Comparison of ENCODE assay signal across 1 cellular context in the genomic region with DNA sequence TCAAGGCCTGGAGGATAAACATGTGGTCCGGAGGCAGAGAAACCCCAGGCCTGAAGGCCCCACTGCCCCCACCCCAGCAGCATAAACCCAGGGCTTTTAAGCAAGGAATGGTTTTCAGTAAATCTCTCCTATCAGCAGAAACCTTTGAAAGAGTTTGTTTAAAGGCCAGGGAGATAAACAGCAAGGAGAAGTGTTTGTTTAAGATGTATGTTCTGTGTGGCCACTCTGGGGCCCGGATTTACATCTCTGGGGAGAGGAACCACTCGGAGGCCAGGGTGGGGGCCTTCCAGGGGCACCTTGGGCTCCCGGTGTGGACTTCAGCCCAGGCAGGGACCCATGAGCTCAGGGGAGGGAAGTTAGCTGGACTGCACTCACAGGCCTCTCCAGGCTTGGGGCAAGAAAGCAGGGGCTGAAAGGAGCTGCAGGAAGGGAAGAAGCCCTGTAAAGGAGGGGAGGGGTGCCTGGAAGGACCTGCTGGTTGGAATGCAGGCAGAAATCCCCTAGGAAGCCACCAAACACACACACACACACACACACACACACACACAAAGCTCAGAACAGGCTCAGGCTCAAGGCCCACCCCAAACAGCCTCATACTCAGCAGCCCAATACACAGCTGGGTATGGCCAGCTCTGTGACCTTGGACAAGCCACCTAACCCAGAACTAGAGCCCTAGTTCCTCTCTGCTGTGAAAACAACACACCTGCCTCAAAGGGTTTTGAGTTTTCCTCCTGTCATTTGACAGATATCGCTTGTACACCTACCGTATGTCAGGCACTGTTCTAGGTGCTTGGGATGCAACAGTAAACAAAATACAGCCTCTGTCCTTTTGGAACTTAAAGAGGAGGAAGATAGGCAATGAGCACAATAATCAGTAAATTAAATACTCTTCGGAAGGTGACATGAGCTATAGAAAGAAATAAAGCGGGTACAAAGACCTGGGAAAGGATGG.
A peak's percentile ranks its signal among the peaks of the same experiment; 100 is the strongest.
TF ChIP-seq lines count a peak whose summit lies in the region.

No MANE protein-coding gene starts in this region.

TF ChIP-seq in HepG2, 621 proteins besides CTCF, POLR2A, EP300 and RAD21 (continued from another document and continues in another):
- TF ChIP-seq ETS1 (CRISPR knock-in tag; IDR thresholded peaks at IDR 0.05) (no peak), NCOA2 (CRISPR knock-in tag; IDR thresholded peaks at IDR 0.05) (peak; percentile 92), TMF1 (CRISPR knock-in tag; IDR thresholded peaks at IDR 0.05; ENCODE audit: low read depth) (no peak), ZNF709 (CRISPR knock-in tag; IDR thresholded peaks at IDR 0.05) (peak; percentile 63; the same call in 1 of the 2 replicates), MZF1 (CRISPR knock-in tag; IDR thresholded peaks at IDR 0.05; ENCODE audit: borderline replicate concordance) (no peak), ZNF644 (CRISPR knock-in tag; IDR thresholded peaks at IDR 0.05; ENCODE audit: low read depth) (peak; percentile 48; the same call in 1 of the 2 replicates), RARG (CRISPR knock-in tag; IDR thresholded peaks at IDR 0.05; ENCODE audit: low read depth) (no peak), SETDB1 (CRISPR knock-in tag; IDR thresholded peaks at IDR 0.05; ENCODE audit: borderline replicate concordance) (no peak), HMG20B (CRISPR knock-in tag; conservative IDR thresholded peaks at IDR 0.05) (0 out of 2 replicates have a peak, but pooled peaks have one; percentile 65), TRAFD1 (CRISPR knock-in tag; IDR thresholded peaks at IDR 0.05; ENCODE audit: borderline replicate concordance) (no peak; the same call in 1 of the 2 replicates), ZNF891 (CRISPR knock-in tag; IDR thresholded peaks at IDR 0.05) (peak; percentile 49; the same call in 1 of the 2 replicates), NFE2L1 (CRISPR knock-in tag; IDR thresholded peaks at IDR 0.05; ENCODE audit: borderline replicate concordance) (no peak), TFDP1 (CRISPR knock-in tag; IDR thresholded peaks at IDR 0.05; ENCODE audit: borderline replicate concordance) (peak; percentile 11; the same call in 1 of the 2 replicates), SUZ12 (IDR thresholded peaks at IDR 0.05; ENCODE audit: low read depth, low read length) (no peak), JDP2 (CRISPR knock-in tag; IDR thresholded peaks at IDR 0.05; ENCODE audit: borderline replicate concordance) (no peak), ZNF207 (IDR thresholded peaks at IDR 0.05; ENCODE audit: borderline replicate concordance) (no peak), ZFP37 (CRISPR knock-in tag; IDR thresholded peaks at IDR 0.05; ENCODE audit: borderline replicate concordance) (no peak), ZBTB4 (CRISPR knock-in tag; IDR thresholded peaks at IDR 0.05; ENCODE audit: borderline replicate concordance) (no peak), HNRNPLL (IDR thresholded peaks at IDR 0.05; ENCODE audit: low read depth, low read length, poor library complexity, severe bottlenecking) (no peak), ZKSCAN1 (IDR thresholded peaks at IDR 0.05; ENCODE audit: low read length) (no peak; the same call in 1 of the 2 replicates), KLF15 (CRISPR knock-in tag; IDR thresholded peaks at IDR 0.05; ENCODE audit: borderline replicate concordance) (no peak), ZFP90 (CRISPR knock-in tag; IDR thresholded peaks at IDR 0.05; ENCODE audit: borderline replicate concordance) (no peak), PHF8 (CRISPR knock-in tag; IDR thresholded peaks at IDR 0.05) (peak; percentile 9; the same call in 1 of the 2 replicates), ZNF350 (CRISPR knock-in tag; IDR thresholded peaks at IDR 0.05; ENCODE audit: borderline replicate concordance, low read depth) (peak; percentile 85), ZNF292 (CRISPR knock-in tag; IDR thresholded peaks at IDR 0.05; ENCODE audit: borderline replicate concordance, low read depth) (peak; percentile 86)
- TF ChIP-seq, protein P1, sequence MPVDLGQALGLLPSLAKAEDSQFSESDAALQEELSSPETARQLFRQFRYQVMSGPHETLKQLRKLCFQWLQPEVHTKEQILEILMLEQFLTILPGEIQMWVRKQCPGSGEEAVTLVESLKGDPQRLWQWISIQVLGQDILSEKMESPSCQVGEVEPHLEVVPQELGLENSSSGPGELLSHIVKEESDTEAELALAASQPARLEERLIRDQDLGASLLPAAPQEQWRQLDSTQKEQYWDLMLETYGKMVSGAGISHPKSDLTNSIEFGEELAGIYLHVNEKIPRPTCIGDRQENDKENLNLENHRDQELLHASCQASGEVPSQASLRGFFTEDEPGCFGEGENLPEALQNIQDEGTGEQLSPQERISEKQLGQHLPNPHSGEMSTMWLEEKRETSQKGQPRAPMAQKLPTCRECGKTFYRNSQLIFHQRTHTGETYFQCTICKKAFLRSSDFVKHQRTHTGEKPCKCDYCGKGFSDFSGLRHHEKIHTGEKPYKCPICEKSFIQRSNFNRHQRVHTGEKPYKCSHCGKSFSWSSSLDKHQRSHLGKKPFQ (CRISPR knock-in tag; IDR thresholded peaks at IDR 0.05; ENCODE audit: insufficient replicate concordance) = no peak
- TF ChIP-seq, protein P2, sequence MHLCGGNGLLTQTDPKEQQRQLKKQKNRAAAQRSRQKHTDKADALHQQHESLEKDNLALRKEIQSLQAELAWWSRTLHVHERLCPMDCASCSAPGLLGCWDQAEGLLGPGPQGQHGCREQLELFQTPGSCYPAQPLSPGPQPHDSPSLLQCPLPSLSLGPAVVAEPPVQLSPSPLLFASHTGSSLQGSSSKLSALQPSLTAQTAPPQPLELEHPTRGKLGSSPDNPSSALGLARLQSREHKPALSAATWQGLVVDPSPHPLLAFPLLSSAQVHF (CRISPR knock-in tag; IDR thresholded peaks at IDR 0.05) = no peak
- TF ChIP-seq, protein P3, sequence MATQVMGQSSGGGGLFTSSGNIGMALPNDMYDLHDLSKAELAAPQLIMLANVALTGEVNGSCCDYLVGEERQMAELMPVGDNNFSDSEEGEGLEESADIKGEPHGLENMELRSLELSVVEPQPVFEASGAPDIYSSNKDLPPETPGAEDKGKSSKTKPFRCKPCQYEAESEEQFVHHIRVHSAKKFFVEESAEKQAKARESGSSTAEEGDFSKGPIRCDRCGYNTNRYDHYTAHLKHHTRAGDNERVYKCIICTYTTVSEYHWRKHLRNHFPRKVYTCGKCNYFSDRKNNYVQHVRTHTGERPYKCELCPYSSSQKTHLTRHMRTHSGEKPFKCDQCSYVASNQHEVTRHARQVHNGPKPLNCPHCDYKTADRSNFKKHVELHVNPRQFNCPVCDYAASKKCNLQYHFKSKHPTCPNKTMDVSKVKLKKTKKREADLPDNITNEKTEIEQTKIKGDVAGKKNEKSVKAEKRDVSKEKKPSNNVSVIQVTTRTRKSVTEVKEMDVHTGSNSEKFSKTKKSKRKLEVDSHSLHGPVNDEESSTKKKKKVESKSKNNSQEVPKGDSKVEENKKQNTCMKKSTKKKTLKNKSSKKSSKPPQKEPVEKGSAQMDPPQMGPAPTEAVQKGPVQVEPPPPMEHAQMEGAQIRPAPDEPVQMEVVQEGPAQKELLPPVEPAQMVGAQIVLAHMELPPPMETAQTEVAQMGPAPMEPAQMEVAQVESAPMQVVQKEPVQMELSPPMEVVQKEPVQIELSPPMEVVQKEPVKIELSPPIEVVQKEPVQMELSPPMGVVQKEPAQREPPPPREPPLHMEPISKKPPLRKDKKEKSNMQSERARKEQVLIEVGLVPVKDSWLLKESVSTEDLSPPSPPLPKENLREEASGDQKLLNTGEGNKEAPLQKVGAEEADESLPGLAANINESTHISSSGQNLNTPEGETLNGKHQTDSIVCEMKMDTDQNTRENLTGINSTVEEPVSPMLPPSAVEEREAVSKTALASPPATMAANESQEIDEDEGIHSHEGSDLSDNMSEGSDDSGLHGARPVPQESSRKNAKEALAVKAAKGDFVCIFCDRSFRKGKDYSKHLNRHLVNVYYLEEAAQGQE (IDR thresholded peaks at IDR 0.05; ENCODE audit: borderline replicate concordance in 1 of 2, low read depth in 1 of 2, low read length in 2 of 2) = peak in 1 of 2 experiments; percentile 73; a peak in 2 of 4 replicates
- TF ChIP-seq, protein P4, sequence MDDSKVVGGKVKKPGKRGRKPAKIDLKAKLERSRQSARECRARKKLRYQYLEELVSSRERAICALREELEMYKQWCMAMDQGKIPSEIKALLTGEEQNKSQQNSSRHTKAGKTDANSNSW (CRISPR knock-in tag; IDR thresholded peaks at IDR 0.05; ENCODE audit: borderline replicate concordance) = no peak
- TF ChIP-seq, protein P5, sequence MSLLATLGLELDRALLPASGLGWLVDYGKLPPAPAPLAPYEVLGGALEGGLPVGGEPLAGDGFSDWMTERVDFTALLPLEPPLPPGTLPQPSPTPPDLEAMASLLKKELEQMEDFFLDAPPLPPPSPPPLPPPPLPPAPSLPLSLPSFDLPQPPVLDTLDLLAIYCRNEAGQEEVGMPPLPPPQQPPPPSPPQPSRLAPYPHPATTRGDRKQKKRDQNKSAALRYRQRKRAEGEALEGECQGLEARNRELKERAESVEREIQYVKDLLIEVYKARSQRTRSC (CRISPR knock-in tag; IDR thresholded peaks at IDR 0.05; ENCODE audit: low read depth) = no peak
- TF ChIP-seq, protein P6, sequence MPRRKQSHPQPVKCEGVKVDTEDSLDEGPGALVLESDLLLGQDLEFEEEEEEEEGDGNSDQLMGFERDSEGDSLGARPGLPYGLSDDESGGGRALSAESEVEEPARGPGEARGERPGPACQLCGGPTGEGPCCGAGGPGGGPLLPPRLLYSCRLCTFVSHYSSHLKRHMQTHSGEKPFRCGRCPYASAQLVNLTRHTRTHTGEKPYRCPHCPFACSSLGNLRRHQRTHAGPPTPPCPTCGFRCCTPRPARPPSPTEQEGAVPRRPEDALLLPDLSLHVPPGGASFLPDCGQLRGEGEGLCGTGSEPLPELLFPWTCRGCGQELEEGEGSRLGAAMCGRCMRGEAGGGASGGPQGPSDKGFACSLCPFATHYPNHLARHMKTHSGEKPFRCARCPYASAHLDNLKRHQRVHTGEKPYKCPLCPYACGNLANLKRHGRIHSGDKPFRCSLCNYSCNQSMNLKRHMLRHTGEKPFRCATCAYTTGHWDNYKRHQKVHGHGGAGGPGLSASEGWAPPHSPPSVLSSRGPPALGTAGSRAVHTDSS (CRISPR knock-in tag; conservative IDR thresholded peaks at IDR 0.05) = no peak
- TF ChIP-seq, protein P7, sequence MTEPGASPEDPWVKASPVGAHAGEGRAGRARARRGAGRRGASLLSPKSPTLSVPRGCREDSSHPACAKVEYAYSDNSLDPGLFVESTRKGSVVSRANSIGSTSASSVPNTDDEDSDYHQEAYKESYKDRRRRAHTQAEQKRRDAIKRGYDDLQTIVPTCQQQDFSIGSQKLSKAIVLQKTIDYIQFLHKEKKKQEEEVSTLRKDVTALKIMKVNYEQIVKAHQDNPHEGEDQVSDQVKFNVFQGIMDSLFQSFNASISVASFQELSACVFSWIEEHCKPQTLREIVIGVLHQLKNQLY (CRISPR knock-in tag; IDR thresholded peaks at IDR 0.05) = peak; percentile 63; the same call in 1 of the 2 replicates
- TF ChIP-seq, protein P8, sequence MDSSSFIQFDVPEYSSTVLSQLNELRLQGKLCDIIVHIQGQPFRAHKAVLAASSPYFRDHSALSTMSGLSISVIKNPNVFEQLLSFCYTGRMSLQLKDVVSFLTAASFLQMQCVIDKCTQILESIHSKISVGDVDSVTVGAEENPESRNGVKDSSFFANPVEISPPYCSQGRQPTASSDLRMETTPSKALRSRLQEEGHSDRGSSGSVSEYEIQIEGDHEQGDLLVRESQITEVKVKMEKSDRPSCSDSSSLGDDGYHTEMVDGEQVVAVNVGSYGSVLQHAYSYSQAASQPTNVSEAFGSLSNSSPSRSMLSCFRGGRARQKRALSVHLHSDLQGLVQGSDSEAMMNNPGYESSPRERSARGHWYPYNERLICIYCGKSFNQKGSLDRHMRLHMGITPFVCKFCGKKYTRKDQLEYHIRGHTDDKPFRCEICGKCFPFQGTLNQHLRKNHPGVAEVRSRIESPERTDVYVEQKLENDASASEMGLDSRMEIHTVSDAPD (CRISPR knock-in tag; IDR thresholded peaks at IDR 0.05) = peak; percentile 52; the same call in 1 of the 2 replicates
